ENCODE assay signal across 1 cellular context in the genomic region with DNA sequence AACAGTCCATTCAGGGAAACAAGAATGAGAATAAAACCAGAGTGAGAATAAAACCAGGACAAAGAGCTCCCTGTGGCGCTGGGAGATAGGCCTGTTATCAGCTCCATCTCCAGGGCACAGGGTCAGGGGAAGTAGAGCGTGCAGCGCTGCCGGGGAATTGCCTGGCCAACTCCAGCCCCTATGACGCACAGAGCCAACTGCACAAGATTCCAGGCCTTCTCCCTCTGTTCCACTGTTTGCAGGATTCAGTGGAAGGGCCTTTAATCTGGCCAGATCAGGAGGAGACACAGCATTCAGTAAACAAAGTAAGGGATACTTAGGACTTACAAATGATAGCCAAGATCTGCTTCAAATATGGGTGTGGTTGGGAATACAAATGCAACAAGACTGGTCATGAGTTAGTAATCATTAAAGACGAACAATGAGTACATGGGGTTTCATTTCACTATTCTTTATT.
A peak's percentile ranks its signal among the peaks of the same experiment; 100 is the strongest.
TF ChIP-seq lines count a peak whose summit lies in the region.

No MANE protein-coding gene starts in this region.

TF ChIP-seq in HepG2, 621 proteins besides CTCF, POLR2A, EP300 and RAD21 (continued from another document and continues in another):
- TF ChIP-seq, protein P1, sequence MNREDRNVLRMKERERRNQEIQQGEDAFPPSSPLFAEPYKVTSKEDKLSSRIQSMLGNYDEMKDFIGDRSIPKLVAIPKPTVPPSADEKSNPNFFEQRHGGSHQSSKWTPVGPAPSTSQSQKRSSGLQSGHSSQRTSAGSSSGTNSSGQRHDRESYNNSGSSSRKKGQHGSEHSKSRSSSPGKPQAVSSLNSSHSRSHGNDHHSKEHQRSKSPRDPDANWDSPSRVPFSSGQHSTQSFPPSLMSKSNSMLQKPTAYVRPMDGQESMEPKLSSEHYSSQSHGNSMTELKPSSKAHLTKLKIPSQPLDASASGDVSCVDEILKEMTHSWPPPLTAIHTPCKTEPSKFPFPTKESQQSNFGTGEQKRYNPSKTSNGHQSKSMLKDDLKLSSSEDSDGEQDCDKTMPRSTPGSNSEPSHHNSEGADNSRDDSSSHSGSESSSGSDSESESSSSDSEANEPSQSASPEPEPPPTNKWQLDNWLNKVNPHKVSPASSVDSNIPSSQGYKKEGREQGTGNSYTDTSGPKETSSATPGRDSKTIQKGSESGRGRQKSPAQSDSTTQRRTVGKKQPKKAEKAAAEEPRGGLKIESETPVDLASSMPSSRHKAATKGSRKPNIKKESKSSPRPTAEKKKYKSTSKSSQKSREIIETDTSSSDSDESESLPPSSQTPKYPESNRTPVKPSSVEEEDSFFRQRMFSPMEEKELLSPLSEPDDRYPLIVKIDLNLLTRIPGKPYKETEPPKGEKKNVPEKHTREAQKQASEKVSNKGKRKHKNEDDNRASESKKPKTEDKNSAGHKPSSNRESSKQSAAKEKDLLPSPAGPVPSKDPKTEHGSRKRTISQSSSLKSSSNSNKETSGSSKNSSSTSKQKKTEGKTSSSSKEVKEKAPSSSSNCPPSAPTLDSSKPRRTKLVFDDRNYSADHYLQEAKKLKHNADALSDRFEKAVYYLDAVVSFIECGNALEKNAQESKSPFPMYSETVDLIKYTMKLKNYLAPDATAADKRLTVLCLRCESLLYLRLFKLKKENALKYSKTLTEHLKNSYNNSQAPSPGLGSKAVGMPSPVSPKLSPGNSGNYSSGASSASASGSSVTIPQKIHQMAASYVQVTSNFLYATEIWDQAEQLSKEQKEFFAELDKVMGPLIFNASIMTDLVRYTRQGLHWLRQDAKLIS (CRISPR knock-in tag; IDR thresholded peaks at IDR 0.05): 0 out of 2 replicates have a peak, but pooled peaks have one; percentile 25
- no peak for TF ChIP-seq NONO (IDR thresholded peaks at IDR 0.05)
- TF ChIP-seq NONO (CRISPR knock-in tag; conservative IDR thresholded peaks at IDR 0.05): 0 out of 2 replicates have a peak, but pooled peaks have one; percentile 19
- TF ChIP-seq ZZZ3 (CRISPR knock-in tag; IDR thresholded peaks at IDR 0.05; ENCODE audit: borderline replicate concordance): no peak
- TF ChIP-seq, protein P2, sequence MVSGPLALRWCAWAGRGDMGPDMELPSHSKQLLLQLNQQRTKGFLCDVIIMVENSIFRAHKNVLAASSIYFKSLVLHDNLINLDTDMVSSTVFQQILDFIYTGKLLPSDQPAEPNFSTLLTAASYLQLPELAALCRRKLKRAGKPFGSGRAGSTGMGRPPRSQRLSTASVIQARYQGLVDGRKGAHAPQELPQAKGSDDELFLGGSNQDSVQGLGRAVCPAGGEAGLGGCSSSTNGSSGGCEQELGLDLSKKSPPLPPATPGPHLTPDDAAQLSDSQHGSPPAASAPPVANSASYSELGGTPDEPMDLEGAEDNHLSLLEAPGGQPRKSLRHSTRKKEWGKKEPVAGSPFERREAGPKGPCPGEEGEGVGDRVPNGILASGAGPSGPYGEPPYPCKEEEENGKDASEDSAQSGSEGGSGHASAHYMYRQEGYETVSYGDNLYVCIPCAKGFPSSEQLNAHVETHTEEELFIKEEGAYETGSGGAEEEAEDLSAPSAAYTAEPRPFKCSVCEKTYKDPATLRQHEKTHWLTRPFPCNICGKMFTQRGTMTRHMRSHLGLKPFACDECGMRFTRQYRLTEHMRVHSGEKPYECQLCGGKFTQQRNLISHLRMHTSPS (CRISPR knock-in tag; IDR thresholded peaks at IDR 0.05; ENCODE audit: low read depth): peak; percentile 70; the same call in 1 of the 2 replicates
- TF ChIP-seq ZFYVE20 (CRISPR knock-in tag; IDR thresholded peaks at IDR 0.05; ENCODE audit: borderline replicate concordance, low read depth): no peak
- TF ChIP-seq TARDBP (CRISPR knock-in tag; IDR thresholded peaks at IDR 0.05): peak; percentile 86
- TF ChIP-seq ZKSCAN8 (CRISPR knock-in tag; IDR thresholded peaks at IDR 0.05; ENCODE audit: borderline replicate concordance): peak; percentile 61; the same call in 1 of the 2 replicates
- TF ChIP-seq ZNF605 (CRISPR knock-in tag; IDR thresholded peaks at IDR 0.05): no peak
- 0 out of 2 replicates have a peak, but pooled peaks have one; percentile 39 for TF ChIP-seq ZNF670 (CRISPR knock-in tag; IDR thresholded peaks at IDR 0.05; ENCODE audit: borderline replicate concordance)
- TF ChIP-seq ZNF441 (CRISPR knock-in tag; IDR thresholded peaks at IDR 0.05; ENCODE audit: borderline replicate concordance): peak; percentile 84
- peak; percentile 54; the same call in 1 of the 2 replicates for TF ChIP-seq ZNF331 (CRISPR knock-in tag; IDR thresholded peaks at IDR 0.05)
- TF ChIP-seq CREM (IDR thresholded peaks at IDR 0.05): peak; percentile 71
- TF ChIP-seq CREM (CRISPR knock-in tag; IDR thresholded peaks at IDR 0.05): no peak
- no peak for TF ChIP-seq ZBTB7A (CRISPR knock-in tag; IDR thresholded peaks at IDR 0.05)
- TF ChIP-seq, protein P3, sequence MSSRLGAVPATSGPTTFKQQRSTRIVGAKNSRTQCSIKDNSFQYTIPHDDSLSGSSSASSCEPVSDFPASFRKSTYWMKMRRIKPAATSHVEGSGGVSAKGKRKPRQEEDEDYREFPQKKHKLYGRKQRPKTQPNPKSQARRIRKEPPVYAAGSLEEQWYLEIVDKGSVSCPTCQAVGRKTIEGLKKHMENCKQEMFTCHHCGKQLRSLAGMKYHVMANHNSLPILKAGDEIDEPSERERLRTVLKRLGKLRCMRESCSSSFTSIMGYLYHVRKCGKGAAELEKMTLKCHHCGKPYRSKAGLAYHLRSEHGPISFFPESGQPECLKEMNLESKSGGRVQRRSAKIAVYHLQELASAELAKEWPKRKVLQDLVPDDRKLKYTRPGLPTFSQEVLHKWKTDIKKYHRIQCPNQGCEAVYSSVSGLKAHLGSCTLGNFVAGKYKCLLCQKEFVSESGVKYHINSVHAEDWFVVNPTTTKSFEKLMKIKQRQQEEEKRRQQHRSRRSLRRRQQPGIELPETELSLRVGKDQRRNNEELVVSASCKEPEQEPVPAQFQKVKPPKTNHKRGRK (CRISPR knock-in tag; IDR thresholded peaks at IDR 0.05): no peak
- no peak; the same call in 1 of the 2 replicates for TF ChIP-seq YEATS4 (CRISPR knock-in tag; IDR thresholded peaks at IDR 0.05; ENCODE audit: borderline replicate concordance)
- no peak for TF ChIP-seq SP4 (CRISPR knock-in tag; IDR thresholded peaks at IDR 0.05)
- no peak for TF ChIP-seq MTF1 (CRISPR knock-in tag; IDR thresholded peaks at IDR 0.05)
- no peak for TF ChIP-seq ZFP36 (IDR thresholded peaks at IDR 0.05; ENCODE audit: borderline replicate concordance, low read depth, low read length, partially characterized antibody)
- TF ChIP-seq, protein P4, sequence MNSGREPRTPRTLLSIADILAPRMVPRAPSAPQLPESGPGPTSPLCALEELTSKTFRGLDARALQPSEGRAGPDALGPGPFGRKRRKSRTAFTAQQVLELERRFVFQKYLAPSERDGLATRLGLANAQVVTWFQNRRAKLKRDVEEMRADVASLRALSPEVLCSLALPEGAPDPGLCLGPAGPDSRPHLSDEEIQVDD (CRISPR knock-in tag; IDR thresholded peaks at IDR 0.05; ENCODE audit: borderline replicate concordance): no peak
- no peak for TF ChIP-seq NFKBIZ (CRISPR knock-in tag; IDR thresholded peaks at IDR 0.05)
- TF ChIP-seq, protein P5, sequence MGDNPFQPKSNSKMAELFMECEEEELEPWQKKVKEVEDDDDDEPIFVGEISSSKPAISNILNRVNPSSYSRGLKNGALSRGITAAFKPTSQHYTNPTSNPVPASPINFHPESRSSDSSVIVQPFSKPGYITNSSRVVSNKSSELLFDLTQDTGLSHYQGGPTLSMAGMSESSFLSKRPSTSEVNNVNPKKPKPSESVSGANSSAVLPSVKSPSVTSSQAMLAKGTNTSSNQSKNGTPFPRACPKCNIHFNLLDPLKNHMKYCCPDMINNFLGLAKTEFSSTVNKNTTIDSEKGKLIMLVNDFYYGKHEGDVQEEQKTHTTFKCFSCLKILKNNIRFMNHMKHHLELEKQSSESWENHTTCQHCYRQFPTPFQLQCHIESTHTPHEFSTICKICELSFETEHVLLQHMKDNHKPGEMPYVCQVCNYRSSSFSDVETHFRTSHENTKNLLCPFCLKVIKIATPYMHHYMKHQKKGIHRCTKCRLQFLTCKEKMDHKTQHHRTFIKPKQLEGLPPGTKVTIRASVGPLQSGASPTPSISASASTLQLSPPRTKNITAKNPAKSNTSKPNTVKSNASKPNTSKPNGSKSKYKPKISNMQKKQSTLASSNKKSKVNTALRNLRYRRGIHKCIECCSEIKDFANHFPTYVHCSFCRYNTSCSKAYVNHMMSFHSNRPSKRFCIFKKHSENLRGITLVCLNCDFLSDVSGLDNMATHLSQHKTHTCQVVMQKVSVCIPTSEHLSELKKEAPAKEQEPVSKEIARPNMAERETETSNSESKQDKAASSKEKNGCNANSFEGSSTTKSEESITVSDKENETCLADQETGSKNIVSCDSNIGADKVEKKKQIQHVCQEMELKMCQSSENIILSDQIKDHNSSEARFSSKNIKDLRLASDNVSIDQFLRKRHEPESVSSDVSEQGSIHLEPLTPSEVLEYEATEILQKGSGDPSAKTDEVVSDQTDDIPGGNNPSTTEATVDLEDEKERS (CRISPR knock-in tag; IDR thresholded peaks at IDR 0.05): peak; percentile 71; the same call in 1 of the 2 replicates
- TF ChIP-seq ZNF350 (CRISPR knock-in tag; IDR thresholded peaks at IDR 0.05; ENCODE audit: borderline replicate concordance, low read depth): peak; percentile 27; the same call in 1 of the 2 replicates
- TF ChIP-seq MEIS2 (CRISPR knock-in tag; IDR thresholded peaks at IDR 0.05): peak; percentile 67; the same call in 1 of the 2 replicates
- TF ChIP-seq CHD4 (IDR thresholded peaks at IDR 0.05; ENCODE audit: borderline replicate concordance, low read length): no peak
- TF ChIP-seq NR2F1 (CRISPR knock-in tag; IDR thresholded peaks at IDR 0.05): peak; percentile 82 to 93; a peak in 3 of 4 replicates
- no peak for TF ChIP-seq LCORL (IDR thresholded peaks at IDR 0.05)
- peak; percentile 64; the same call in 1 of the 2 replicates for TF ChIP-seq LCORL (CRISPR knock-in tag; IDR thresholded peaks at IDR 0.05)
- TF ChIP-seq, protein P6, sequence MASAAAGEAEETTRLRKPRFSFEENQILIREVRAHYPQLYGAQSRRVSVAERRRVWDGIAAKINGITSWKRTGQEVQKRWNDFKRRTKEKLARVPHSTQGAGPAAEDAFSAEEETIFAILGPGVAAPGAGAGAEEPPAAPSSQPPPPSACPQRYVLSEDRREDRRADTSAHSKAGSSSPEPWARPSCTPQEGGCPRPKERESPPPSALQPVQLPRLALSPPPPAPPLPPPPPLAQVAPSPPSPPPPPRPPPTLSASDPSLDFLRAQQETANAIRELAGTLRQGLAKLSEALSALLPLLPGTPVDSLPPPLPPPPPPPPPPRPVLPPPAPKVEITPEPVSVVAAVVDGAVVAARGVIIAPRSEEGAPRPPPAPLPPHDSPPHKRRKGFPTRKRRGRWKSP (CRISPR knock-in tag; IDR thresholded peaks at IDR 0.05): no peak
- peak; percentile 78 for TF ChIP-seq ZNF12 (CRISPR knock-in tag; IDR thresholded peaks at IDR 0.05)
- TF ChIP-seq ZNF724P (CRISPR knock-in tag; IDR thresholded peaks at IDR 0.05; ENCODE audit: borderline replicate concordance): 0 out of 2 replicates have a peak, but pooled peaks have one; percentile 16
- TF ChIP-seq, protein P7, sequence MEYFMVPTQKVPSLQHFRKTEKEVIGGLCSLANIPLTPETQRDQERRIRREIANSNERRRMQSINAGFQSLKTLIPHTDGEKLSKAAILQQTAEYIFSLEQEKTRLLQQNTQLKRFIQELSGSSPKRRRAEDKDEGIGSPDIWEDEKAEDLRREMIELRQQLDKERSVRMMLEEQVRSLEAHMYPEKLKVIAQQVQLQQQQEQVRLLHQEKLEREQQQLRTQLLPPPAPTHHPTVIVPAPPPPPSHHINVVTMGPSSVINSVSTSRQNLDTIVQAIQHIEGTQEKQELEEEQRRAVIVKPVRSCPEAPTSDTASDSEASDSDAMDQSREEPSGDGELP (IDR thresholded peaks at IDR 0.05; ENCODE audit: borderline replicate concordance, low read depth): peak; percentile 45; the same call in 1 of the 2 replicates
- peak; percentile 79; the same call in 1 of the 2 replicates for TF ChIP-seq ZBTB21 (CRISPR knock-in tag; IDR thresholded peaks at IDR 0.05)
- TF ChIP-seq, protein P8, sequence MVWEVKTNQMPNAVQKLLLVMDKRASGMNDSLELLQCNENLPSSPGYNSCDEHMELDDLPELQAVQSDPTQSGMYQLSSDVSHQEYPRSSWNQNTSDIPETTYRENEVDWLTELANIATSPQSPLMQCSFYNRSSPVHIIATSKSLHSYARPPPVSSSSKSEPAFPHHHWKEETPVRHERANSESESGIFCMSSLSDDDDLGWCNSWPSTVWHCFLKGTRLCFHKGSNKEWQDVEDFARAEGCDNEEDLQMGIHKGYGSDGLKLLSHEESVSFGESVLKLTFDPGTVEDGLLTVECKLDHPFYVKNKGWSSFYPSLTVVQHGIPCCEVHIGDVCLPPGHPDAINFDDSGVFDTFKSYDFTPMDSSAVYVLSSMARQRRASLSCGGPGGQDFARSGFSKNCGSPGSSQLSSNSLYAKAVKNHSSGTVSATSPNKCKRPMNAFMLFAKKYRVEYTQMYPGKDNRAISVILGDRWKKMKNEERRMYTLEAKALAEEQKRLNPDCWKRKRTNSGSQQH (CRISPR knock-in tag; IDR thresholded peaks at IDR 0.05; ENCODE audit: low read depth): no peak; the same call in 1 of the 2 replicates
- peak; percentile 83 for TF ChIP-seq SOX5 (CRISPR knock-in tag; IDR thresholded peaks at IDR 0.05; ENCODE audit: borderline replicate concordance)
- TF ChIP-seq, protein P9, sequence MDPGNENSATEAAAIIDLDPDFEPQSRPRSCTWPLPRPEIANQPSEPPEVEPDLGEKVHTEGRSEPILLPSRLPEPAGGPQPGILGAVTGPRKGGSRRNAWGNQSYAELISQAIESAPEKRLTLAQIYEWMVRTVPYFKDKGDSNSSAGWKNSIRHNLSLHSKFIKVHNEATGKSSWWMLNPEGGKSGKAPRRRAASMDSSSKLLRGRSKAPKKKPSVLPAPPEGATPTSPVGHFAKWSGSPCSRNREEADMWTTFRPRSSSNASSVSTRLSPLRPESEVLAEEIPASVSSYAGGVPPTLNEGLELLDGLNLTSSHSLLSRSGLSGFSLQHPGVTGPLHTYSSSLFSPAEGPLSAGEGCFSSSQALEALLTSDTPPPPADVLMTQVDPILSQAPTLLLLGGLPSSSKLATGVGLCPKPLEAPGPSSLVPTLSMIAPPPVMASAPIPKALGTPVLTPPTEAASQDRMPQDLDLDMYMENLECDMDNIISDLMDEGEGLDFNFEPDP (CRISPR knock-in tag; conservative IDR thresholded peaks at IDR 0.05): no peak
- TF ChIP-seq MIXL1 (CRISPR knock-in tag; IDR thresholded peaks at IDR 0.05): peak; percentile 73; the same call in 1 of the 2 replicates
- peak; percentile 71 for TF ChIP-seq ISL2 (CRISPR knock-in tag; IDR thresholded peaks at IDR 0.05)
- peak; percentile 94 for TF ChIP-seq SALL1 (CRISPR knock-in tag; IDR thresholded peaks at IDR 0.05)
- no peak for TF ChIP-seq ZNF225 (CRISPR knock-in tag; IDR thresholded peaks at IDR 0.05)
- TF ChIP-seq, protein P10, sequence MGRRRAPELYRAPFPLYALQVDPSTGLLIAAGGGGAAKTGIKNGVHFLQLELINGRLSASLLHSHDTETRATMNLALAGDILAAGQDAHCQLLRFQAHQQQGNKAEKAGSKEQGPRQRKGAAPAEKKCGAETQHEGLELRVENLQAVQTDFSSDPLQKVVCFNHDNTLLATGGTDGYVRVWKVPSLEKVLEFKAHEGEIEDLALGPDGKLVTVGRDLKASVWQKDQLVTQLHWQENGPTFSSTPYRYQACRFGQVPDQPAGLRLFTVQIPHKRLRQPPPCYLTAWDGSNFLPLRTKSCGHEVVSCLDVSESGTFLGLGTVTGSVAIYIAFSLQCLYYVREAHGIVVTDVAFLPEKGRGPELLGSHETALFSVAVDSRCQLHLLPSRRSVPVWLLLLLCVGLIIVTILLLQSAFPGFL (CRISPR knock-in tag; IDR thresholded peaks at IDR 0.05): no peak
- no peak for TF ChIP-seq RFXAP (CRISPR knock-in tag; IDR thresholded peaks at IDR 0.05; ENCODE audit: borderline replicate concordance)
- peak; percentile 77 for TF ChIP-seq GFI1 (CRISPR knock-in tag; IDR thresholded peaks at IDR 0.05; ENCODE audit: borderline replicate concordance)
